Comparison of ENCODE assay signal across 12 cellular contexts in genomic region chr7:124649397-124650029, GRCh38.
A peak's percentile ranks its signal among the peaks of the same experiment; 100 is the strongest.
DNase-seq lines count a peak whose midpoint lies in the region; ATAC-seq and TF ChIP-seq lines count a peak whose summit lies in the region.
"Had no signal": no experiment of that assay in that cellular context is flagged by ENCODE, and none has a peak within 500 bp of the region (broad histone marks: within the 10 kb centered on the region; RNA-seq: fewer than 3 reads in every experiment).

No MANE protein-coding gene starts in this region.

- no peak overlapping the region for H2AK5ac ChIP-seq in IMR-90 (ENCODE audit: low read depth, low read length)

- no peak for ATAC-seq in CD4-positive, alpha-beta T cell (ENCODE audit: poor library complexity)
- ATAC-seq in GM18909 (IDR thresholded peaks at IDR 0.05; ENCODE audit: poor library complexity, unreplicated experiment) (peak; percentile 56), IMR-90 (ENCODE audit: low read depth) (no peak), GM21737 (IDR thresholded peaks at IDR 0.05; ENCODE audit: unreplicated experiment) (no peak)
- no peak for ATAC-seq in effector memory CD8-positive, alpha-beta T cell (replicated peaks)

- H3K27me3 Mint-ChIP-seq in CD4-positive, alpha-beta T cell: no peaks in the 10 kb centered on the region
- H3K27me3 Mint-ChIP-seq in effector memory CD8-positive, alpha-beta T cell: no peaks in the 10 kb centered on the region

- DNase-seq in CD4-positive, alpha-beta T cell: no peak
- DNase-seq in IMR-90: no peak
- DNase-seq in effector memory CD8-positive, alpha-beta T cell: no peak
- no peak for DNase-seq in kidney tubule cell (ENCODE audit: low spot score)
- no peak for DNase-seq in DMS153 treated with DMSO at 0.1 percent for 48 hours (lab: John Stamatoyannopoulos, UW; ENCODE audit: unreplicated experiment)
- no peak for DNase-seq in retina
- DNase-seq: activated CD4-positive, CD25-positive, alpha-beta regulatory T cell; adrenal gland; DMS53 had no signal

- H2BK15ac ChIP-seq in IMR-90 (ENCODE audit: low read depth, low read length): no peak overlapping the region

- dilution Hi-C loops in IMR-90 (cut with HindIII; ENCODE audit: low sequenced_read_pairs, unreplicated experiment): no loop called here

- in situ Hi-C loops in IMR-90 (cut with MboI; ENCODE audit: low sequenced_read_pairs): no loop called here

- H3K9me3 Mint-ChIP-seq in CD4-positive, alpha-beta T cell: no peaks in the 10 kb centered on the region
- peaks cover 0 to 11% of the 10 kb centered on the region in 2 donors for H3K9me3 Mint-ChIP-seq in effector memory CD8-positive, alpha-beta T cell

- no peaks in the 10 kb centered on the region for H3K27me3 ChIP-seq in CD4-positive, alpha-beta T cell (ENCODE audit: control insufficient read depth, insufficient read depth, low read length)
- H3K27me3 ChIP-seq in IMR-90 (ENCODE audit: control insufficient read depth, insufficient read depth, low read length): no peaks in the 10 kb centered on the region
- H3K27me3 ChIP-seq: adrenal gland, neutrophil had no signal

- TF ChIP-seq RAD21 in IMR-90 (IDR thresholded peaks at IDR 0.05; ENCODE audit: low read length): no peak

- POLR2A ChIA-PET in CD4-positive, alpha-beta T cell (lab: Charles Lee): no interaction called here
- POLR2A ChIA-PET in IMR-90 (lab: Charles Lee; ENCODE audit: unreplicated experiment): no interaction called here

- peak overlapping the region; percentile 88; the same call in 1 of the 2 replicates for H3K18ac ChIP-seq in IMR-90 (ENCODE audit: low read depth, low read length)

- H2AK9ac ChIP-seq in IMR-90 (replicated peaks; ENCODE audit: low read depth, low read length, poor library complexity): no peak overlapping the region

- no peaks in the 10 kb centered on the region for H3K79me1 ChIP-seq in IMR-90 (ENCODE audit: low read depth in 1 of 2, low read length in 2 of 2)

- H3K9ac ChIP-seq in IMR-90 (ENCODE audit: low read depth, low read length): no peak overlapping the region

- no peaks in the 10 kb centered on the region for H3K9me1 ChIP-seq in IMR-90 (ENCODE audit: insufficient read depth, low read length)

- H3K9me3 ChIP-seq in CD4-positive, alpha-beta T cell (ENCODE audit: control insufficient read depth, low read length): no peaks in the 10 kb centered on the region
- H3K9me3 ChIP-seq in IMR-90 (ENCODE audit: control insufficient read depth, insufficient read depth, low read length): no peaks in the 10 kb centered on the region
- H3K9me3 ChIP-seq: adrenal gland, neutrophil had no signal

- H3K4me3 Mint-ChIP-seq in CD4-positive, alpha-beta T cell: peak overlapping the region; percentile 0
- peak overlapping the region; percentile 59 to 75 for H3K4me3 Mint-ChIP-seq in effector memory CD8-positive, alpha-beta T cell

- H2BK5ac ChIP-seq in IMR-90 (ENCODE audit: low read depth, low read length, poor library complexity, severe bottlenecking): no peak overlapping the region

- no TSS peak for BruUV-seq in IMR-90 (replicated peaks; lab: Mats Ljungman, UMichigan)

- peaks cover 2% of the 10 kb centered on the region for H3K4me1 ChIP-seq in IMR-90 (ENCODE audit: control insufficient read depth, insufficient read depth, low read length)
- H3K4me1 ChIP-seq: adrenal gland had no signal

- H3K4ac ChIP-seq in IMR-90 (ENCODE audit: low read depth, low read length): no peak overlapping the region; the same call in 1 of the 2 replicates

- H3K36me3 ChIP-seq in IMR-90 (ENCODE audit: control insufficient read depth, insufficient read depth, low read length): no peaks in the 10 kb centered on the region
- H3K36me3 ChIP-seq: adrenal gland, neutrophil had no signal

- H4K20me1 ChIP-seq in IMR-90 (ENCODE audit: insufficient read depth, low read length): no peaks in the 10 kb centered on the region

- 0 out of 2 replicates have a peak overlapping the region, but pooled peaks have one; percentile 35 for H3K14ac ChIP-seq in IMR-90 (replicated peaks; ENCODE audit: low read depth, low read length)

- H4K91ac ChIP-seq in IMR-90 (ENCODE audit: insufficient read depth, low read depth, low read length): no peak overlapping the region

- no peak overlapping the region for H3K27ac Mint-ChIP-seq in CD4-positive, alpha-beta T cell
- peak overlapping the region in 1 of 2 donors; percentile 44 for H3K27ac Mint-ChIP-seq in effector memory CD8-positive, alpha-beta T cell

- no peak for TF ChIP-seq POLR2A in IMR-90 (IDR thresholded peaks at IDR 0.05; ENCODE audit: low read depth, low read length)

- no peak overlapping the region for H2AFZ ChIP-seq in IMR-90 (replicated peaks; ENCODE audit: low read length, poor library complexity)

- peak overlapping the region; percentile 78 for H4K5ac ChIP-seq in IMR-90 (ENCODE audit: low read depth, low read length)

- H3K4me1 Mint-ChIP-seq in CD4-positive, alpha-beta T cell (ENCODE audit: low read depth): peaks cover 7% of the 10 kb centered on the region
- H3K4me1 Mint-ChIP-seq in effector memory CD8-positive, alpha-beta T cell (ENCODE audit: low read depth in 2 of 2): peaks cover 6 to 10% of the 10 kb centered on the region in 2 donors

- no peaks in the 10 kb centered on the region for H3K36me3 Mint-ChIP-seq in CD4-positive, alpha-beta T cell (ENCODE audit: low read depth)
- H3K36me3 Mint-ChIP-seq in effector memory CD8-positive, alpha-beta T cell (ENCODE audit: insufficient read depth): no peaks in the 10 kb centered on the region

- H3K23ac ChIP-seq in IMR-90 (ENCODE audit: low read depth, low read length): no peak overlapping the region

- no peak for TF ChIP-seq CTCF in CD4-positive, alpha-beta T cell (IDR thresholded peaks at IDR 0.05)
- no peak for TF ChIP-seq CTCF in IMR-90 (conservative IDR thresholded peaks at IDR 0.05; ENCODE audit: low read depth, low read length)

- H2BK20ac ChIP-seq in IMR-90 (ENCODE audit: low read depth, low read length): no peak overlapping the region

- H3K27ac ChIP-seq in CD4-positive, alpha-beta T cell (ENCODE audit: low read depth, low read length): no peak overlapping the region
- H3K27ac ChIP-seq in IMR-90 (ENCODE audit: insufficient read depth, low read length): no peak overlapping the region
- H3K27ac ChIP-seq: adrenal gland, neutrophil had no signal

- H3K4me3 ChIP-seq in IMR-90 (ENCODE audit: insufficient read depth, low read depth, low read length): peak overlapping the region; percentile 20; the same call in 1 of the 2 replicates
- H3K4me3 ChIP-seq: adrenal gland had no signal

- CTCF ChIA-PET in CD4-positive, alpha-beta T cell (lab: Charles Lee): no interaction called here
- CTCF ChIA-PET in IMR-90 (lab: Yijun Ruan, JAX): no interaction called here

- peak overlapping the region; percentile 89 for H3K4me2 ChIP-seq in IMR-90 (ENCODE audit: low read depth, low read length)

- H2BK120ac ChIP-seq in IMR-90 (ENCODE audit: low read depth, low read length): no peak overlapping the region

- peak overlapping the region in 1 of 2 experiments; percentile 66; a peak in 2 of 4 replicates for H4K8ac ChIP-seq in IMR-90 (ENCODE audit: low read depth in 2 of 2, low read length in 2 of 2)

- WGBS in IMR-90 (ENCODE audit: extremely low coverage in 2 of 2, insufficient read length in 1 of 2), 2 experiments: 78% methylated on average over 2 of the region's 4 CpGs; no CpG with 5 or more reads in 1 of the 2 experiments

- no peak overlapping the region for H3K56ac ChIP-seq in IMR-90 (ENCODE audit: extremely low read depth, insufficient read depth, low read length)

- intact Hi-C loops in CD4-positive, alpha-beta T cell (cut with DNase I, micrococcal nuclease): no loop called here
- intact Hi-C loops in IMR-90 (cut with micrococcal nuclease): loop anchor here (5.0 kb wide), 1 partner anchor 113 kb away; no protein-coding TSS in a partner anchor

TF ChIP-seq in IMR-90, 13 proteins besides CTCF, POLR2A, EP300 and RAD21:
- TF ChIP-seq MAFK (IDR thresholded peaks at IDR 0.05; ENCODE audit: low read depth, low read length) (no peak), RFX5 (IDR thresholded peaks at IDR 0.05; ENCODE audit: low read depth, low read length) (no peak), USF2 (IDR thresholded peaks at IDR 0.05; ENCODE audit: low read depth, low read length) (no peak), BHLHE40 (IDR thresholded peaks at IDR 0.05; ENCODE audit: low read depth, low read length) (no peak), ELK1 (IDR thresholded peaks at IDR 0.05; ENCODE audit: borderline replicate concordance, low read depth, low read length) (no peak), SMC3 (IDR thresholded peaks at IDR 0.05; ENCODE audit: low read depth, low read length) (no peak), MXI1 (IDR thresholded peaks at IDR 0.05; ENCODE audit: borderline replicate concordance, low read depth, low read length) (no peak), CEBPB (IDR thresholded peaks at IDR 0.05; ENCODE audit: low read depth, low read length) (no peak), CHD1 (IDR thresholded peaks at IDR 0.05; ENCODE audit: low read depth, low read length) (no peak), NFE2L2 (IDR thresholded peaks at IDR 0.05; ENCODE audit: low read depth, low read length) (no peak), RCOR1 (IDR thresholded peaks at IDR 0.05; ENCODE audit: insufficient replicate concordance, low read length) (no peak), MAZ (IDR thresholded peaks at IDR 0.05; ENCODE audit: borderline replicate concordance, low read depth, low read length) (no peak), FOS (IDR thresholded peaks at IDR 0.05; ENCODE audit: low read depth, low read length) (no peak)
TF ChIP-seq in IMR-90: peak in this region for 0.
